Comparison of ENCODE assay signal across 24 cellular contexts in genomic region chr12:111828338-111828979, GRCh38.
"Had no signal": no experiment of that assay in that cellular context is flagged by ENCODE, and none has a peak within 500 bp of the region (broad histone marks: within the 10 kb centered on the region; RNA-seq: fewer than 3 reads in every experiment).

No MANE protein-coding gene starts in this region.

- FAIRE-seq: RCC 7860 had no signal

- H3K4me3 ChIP-seq: MG63, SJSA1, SK-N-MC had no signal

- DNase-seq: Karpas-422; KG1; MG63; NCI-H1092 treated with DMSO at 0.1 percent for 48 hours; NCI-H1436; NCI-H187; NCI-H2029; NCI-H2081 treated with DMSO at 0.1 percent for 48 hours; NCI-H2171; NCI-H226; NCI-H446; NCI-H510A; NCI-H524 treated with DMSO at 0.1 percent for 48 hours; NCI-H69; NCI-H774; NK-92 treated with Interleukin-12 subunit alpha and Interleukin-12 subunit beta, amount 100 ng/mL, for 24 hours; OCI-M1; Right ventricle myocardium superior; RPMI8226; SIG-M5 had no signal

- H3K36me3 ChIP-seq: MG63, SJSA1 had no signal

- H3K27me3 ChIP-seq: SJSA1 had no signal

- H3K9me3 ChIP-seq: MG63, SJSA1 had no signal

- H3K27ac ChIP-seq: HL-60, SJSA1, SK-N-MC had no signal

- H3K4me1 ChIP-seq: SJSA1 had no signal
